ENCODE assay signal across 8 cellular contexts in genomic region chr13:79405831-79406596, GRCh38. TPM values are rescaled to one million over a fixed set of nuclear protein-coding genes. Genes with fewer than 3 reads are reported as not detected.
DNase-seq lines count a peak whose midpoint lies in the region; ATAC-seq and TF ChIP-seq lines count a peak whose summit lies in the region.

A gene with protein sequence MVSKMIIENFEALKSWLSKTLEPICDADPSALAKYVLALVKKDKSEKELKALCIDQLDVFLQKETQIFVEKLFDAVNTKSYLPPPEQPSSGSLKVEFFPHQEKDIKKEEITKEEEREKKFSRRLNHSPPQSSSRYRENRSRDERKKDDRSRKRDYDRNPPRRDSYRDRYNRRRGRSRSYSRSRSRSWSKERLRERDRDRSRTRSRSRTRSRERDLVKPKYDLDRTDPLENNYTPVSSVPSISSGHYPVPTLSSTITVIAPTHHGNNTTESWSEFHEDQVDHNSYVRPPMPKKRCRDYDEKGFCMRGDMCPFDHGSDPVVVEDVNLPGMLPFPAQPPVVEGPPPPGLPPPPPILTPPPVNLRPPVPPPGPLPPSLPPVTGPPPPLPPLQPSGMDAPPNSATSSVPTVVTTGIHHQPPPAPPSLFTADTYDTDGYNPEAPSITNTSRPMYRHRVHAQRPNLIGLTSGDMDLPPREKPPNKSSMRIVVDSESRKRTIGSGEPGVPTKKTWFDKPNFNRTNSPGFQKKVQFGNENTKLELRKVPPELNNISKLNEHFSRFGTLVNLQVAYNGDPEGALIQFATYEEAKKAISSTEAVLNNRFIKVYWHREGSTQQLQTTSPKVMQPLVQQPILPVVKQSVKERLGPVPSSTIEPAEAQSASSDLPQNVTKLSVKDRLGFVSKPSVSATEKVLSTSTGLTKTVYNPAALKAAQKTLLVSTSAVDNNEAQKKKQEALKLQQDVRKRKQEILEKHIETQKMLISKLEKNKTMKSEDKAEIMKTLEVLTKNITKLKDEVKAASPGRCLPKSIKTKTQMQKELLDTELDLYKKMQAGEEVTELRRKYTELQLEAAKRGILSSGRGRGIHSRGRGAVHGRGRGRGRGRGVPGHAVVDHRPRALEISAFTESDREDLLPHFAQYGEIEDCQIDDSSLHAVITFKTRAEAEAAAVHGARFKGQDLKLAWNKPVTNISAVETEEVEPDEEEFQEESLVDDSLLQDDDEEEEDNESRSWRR (minus strand): TSS chr13:79406255. CDS start chr13:79405774, 481 bp downstream.

- peak within 1 kb of the TSS; percentile 84 for H3K4me3 ChIP-seq in CD8-positive, alpha-beta T cell (ENCODE audit: low read depth, low read length)

- no peaks in the 10 kb centered on the region for H3K9me3 Mint-ChIP-seq in CD8-positive, alpha-beta T cell
- H3K9me3 Mint-ChIP-seq in effector memory CD8-positive, alpha-beta T cell: no peaks in the 10 kb centered on the region
- H3K9me3 Mint-ChIP-seq in memory B cell: no peaks in the 10 kb centered on the region

- H3K27me3 Mint-ChIP-seq in CD8-positive, alpha-beta T cell (ENCODE audit: low read depth): no peaks in the 10 kb centered on the region
- H3K27me3 Mint-ChIP-seq in effector memory CD8-positive, alpha-beta T cell: no peaks in the 10 kb centered on the region
- no peaks in the 10 kb centered on the region for H3K27me3 Mint-ChIP-seq in memory B cell

- POLR2A ChIA-PET in CD8-positive, alpha-beta T cell (lab: Charles Lee): interaction anchor here (0.8 to 2.6 kb wide), 10 partner anchors 12 to 806 kb away, joined by 3 to 26 read pairs (median 4); partner anchors contain the start of gene NDFIP2

- H3K36me3 ChIP-seq in CD8-positive, alpha-beta T cell (ENCODE audit: insufficient read depth, low read length): no peaks in the 10 kb centered on the region

- TF ChIP-seq CTCF in CD8-positive, alpha-beta T cell (IDR thresholded peaks at IDR 0.05): peak; percentile 24

- H3K4me1 ChIP-seq in CD8-positive, alpha-beta T cell (ENCODE audit: insufficient read depth, low read length): peaks cover 56% of the 10 kb centered on the region

- H3K4me1 Mint-ChIP-seq in CD8-positive, alpha-beta T cell (ENCODE audit: low read depth): peaks cover 30% of the 10 kb centered on the region
- H3K4me1 Mint-ChIP-seq in effector memory CD8-positive, alpha-beta T cell (ENCODE audit: low read depth in 2 of 2): peaks cover 20 to 23% of the 10 kb centered on the region in 2 donors
- peaks cover 28% of the 10 kb centered on the region for H3K4me1 Mint-ChIP-seq in memory B cell

- intact Hi-C loops in CD8-positive, alpha-beta T cell (cut with DNase I, micrococcal nuclease): loop anchor here (1.0 to 10.0 kb wide), 5 partner anchors 13 to 1711 kb away; partner anchors contain the start of gene SLAIN1 (in 1 of the 2)

- no peaks in the 10 kb centered on the region for H3K27me3 ChIP-seq in CD8-positive, alpha-beta T cell (ENCODE audit: insufficient read depth, low read length)

- peaks cover 15% of the 10 kb centered on the region for H3K36me3 Mint-ChIP-seq in CD8-positive, alpha-beta T cell
- H3K36me3 Mint-ChIP-seq in effector memory CD8-positive, alpha-beta T cell (ENCODE audit: insufficient read depth): peaks cover 10% of the 10 kb centered on the region
- H3K36me3 Mint-ChIP-seq in memory B cell: peaks cover 6% of the 10 kb centered on the region

- CTCF ChIA-PET in CD8-positive, alpha-beta T cell (lab: Charles Lee): interaction anchor here (0.8 to 6.3 kb wide), 4 partner anchors 11 to 20 kb away, joined by 3 to 53 read pairs (median 6); no protein-coding TSS in a partner anchor

- H3K4me3 Mint-ChIP-seq in CD8-positive, alpha-beta T cell: peak within 1 kb of the TSS; percentile 96
- H3K4me3 Mint-ChIP-seq in effector memory CD8-positive, alpha-beta T cell: no peak within 1 kb of the TSS
- H3K4me3 Mint-ChIP-seq in memory B cell: peak within 1 kb of the TSS; percentile 88

- peak within 1 kb of the TSS; percentile 99 for H3K27ac Mint-ChIP-seq in CD8-positive, alpha-beta T cell
- H3K27ac Mint-ChIP-seq in effector memory CD8-positive, alpha-beta T cell: no peak within 1 kb of the TSS
- no peak within 1 kb of the TSS for H3K27ac Mint-ChIP-seq in memory B cell

- H3K27ac ChIP-seq in CD8-positive, alpha-beta T cell (ENCODE audit: low read depth, low read length): peak within 1 kb of the TSS; percentile 89

- no peaks in the 10 kb centered on the region for H3K9me3 ChIP-seq in CD8-positive, alpha-beta T cell (ENCODE audit: low read length)

- ATAC-seq in CD8-positive, alpha-beta T cell: peak; percentile 89
- ATAC-seq in GM19467 (IDR thresholded peaks at IDR 0.05; ENCODE audit: unreplicated experiment) (peak; percentile 80), memory B cell (ENCODE audit: low read depth) (peak; percentile 80)
- peak; percentile 83 for ATAC-seq in effector memory CD8-positive, alpha-beta T cell (replicated peaks)

- peak; percentile 86 to 95 (median 93) for DNase-seq in CD8-positive, alpha-beta T cell
- DNase-seq in HS-27A (ENCODE audit: low read depth) (peak; percentile 80), memory B cell (ENCODE audit: low spot score in 2 of 2) (peak; percentile 93 to 96)
- DNase-seq in NK-92 treated with Interleukin-12 subunit alpha and Interleukin-12 subunit beta, amount 100 ng/mL, for 24 hours (lab: John Stamatoyannopoulos, UW): peak; percentile 74
- peak; percentile 96 for DNase-seq in activated CD8-positive, alpha-beta memory T cell treated with anti-CD3 and anti-CD28 coated beads for 24 hours
- peak; percentile 93 to 94 (median 94) for DNase-seq in effector memory CD8-positive, alpha-beta T cell
- DNase-seq in stimulated activated CD8-positive, alpha-beta memory T cell treated with anti-CD3 and anti-CD28 coated beads, Interleukin-12 subunit alpha, Interleukin-12 subunit beta, amount 100 ng/mL, for 24 hours (ENCODE audit: extremely low read depth): peak; percentile 69

RNA-seq across cellular contexts. Expression of the gene that starts here (rescaled TPM):
- 10 to 100 TPM; 55.7 to 61.1 TPM for total RNA-seq in CD8-positive, alpha-beta T cell

Comparison
In these comparisons a context has a peak if more than half of its experiments do, and no peak if none do; other contexts are left out.
1. Peak in every context shown above with its lines: DNase-seq, ATAC-seq, H3K4me3 ChIP-seq and H3K27ac ChIP-seq.
2. H3K4me3 Mint-ChIP-seq: peak in CD8-positive, alpha-beta T cell (single experiment) and memory B cell (single experiment); none in effector memory CD8-positive, alpha-beta T cell (0 of 2).